In genomic region chr5:149618581-149619248, GRCh38 we compare ENCODE assay signal across 8 cellular contexts. TPM values are rescaled to one million over a fixed set of nuclear protein-coding genes. Genes with fewer than 3 reads are reported as not detected.
DNase-seq lines count a peak whose midpoint lies in the region; ATAC-seq, FAIRE-seq and TF ChIP-seq lines count a peak whose summit lies in the region.

No MANE protein-coding gene starts in this region.

- peak; percentile 96 for TF ChIP-seq CTCF in foreskin keratinocyte (conservative IDR thresholded peaks at IDR 0.05)
- peak; percentile 15 to 38 (median 34) for TF ChIP-seq CTCF in pancreas (IDR thresholded peaks at IDR 0.05)

- DNase-seq in Right ventricle myocardium inferior (ENCODE audit: missing footprints) (no peak), cardiac septum (ENCODE audit: low spot score) (no peak), H7 (peak; percentile 80), NCI-H146 treated with DMSO at 0.1 percent for 48 hours (lab: John Stamatoyannopoulos, UW; ENCODE audit: unreplicated experiment) (peak; percentile 23), foreskin keratinocyte (peak; percentile 98 to 99), pancreas (peak in 1 of 6 donors; percentile 29), occipital lobe (lab: John Stamatoyannopoulos, UW) (no peak)
- DNase-seq in activated CD4-positive, alpha-beta T cell treated with anti-CD3 and anti-CD28 coated beads, Interleukin-2, amount 50 U/mL, for 48 hours: peak; percentile 22 to 41

- peak; percentile 45 for ATAC-seq in Right ventricle myocardium inferior
- peak; percentile 95 for ATAC-seq in foreskin keratinocyte
- peak; percentile 54 to 79 (median 77) for ATAC-seq in pancreas

- H3K36me3 ChIP-seq in H7 (replicated peaks; ENCODE audit: control insufficient read depth, insufficient read depth, low read length): no peaks in the 10 kb centered on the region
- peaks cover 0 to 17% (median 3%) of the 10 kb centered on the region in 3 donors for H3K36me3 ChIP-seq in pancreas

- no peak overlapping the region for H3K4me3 ChIP-seq in H7 (ENCODE audit: insufficient read depth, low read depth, low read length)
- no peak overlapping the region for H3K4me3 ChIP-seq in pancreas

- peaks cover 14% of the 10 kb centered on the region for H3K4me1 ChIP-seq in foreskin keratinocyte
- peaks cover 0 to 13% (median 0%) of the 10 kb centered on the region in 3 donors for H3K4me1 ChIP-seq in pancreas

- 52 to 59% methylated on average over 9 of the region's 9 CpGs for WGBS in pancreas, 2 donors

- intact Hi-C loops in Right ventricle myocardium inferior (cut with DNase I) (loop anchor here (2.0 to 5.0 kb wide), 2 partner anchors 36 to 176 kb away; no protein-coding TSS in a partner anchor), cardiac septum (cut with DNase I) (loop anchor here (5.0 kb wide), 3 partner anchors 36 to 176 kb away; partner anchors contain the start of gene ARHGEF37), pancreas (cut with DNase I) (no loop called here)

- no peaks in the 10 kb centered on the region for H3K9me3 ChIP-seq in pancreas

- FAIRE-seq in pancreas (lab: Jason Lieb, UNC): no peak

- peak overlapping the region; percentile 93 for H3K27ac ChIP-seq in foreskin keratinocyte
- H3K27ac ChIP-seq in pancreas: no peak overlapping the region

- H3K27me3 ChIP-seq in H7 (ENCODE audit: control insufficient read depth, insufficient read depth, low read length): no peaks in the 10 kb centered on the region
- no peaks in the 10 kb centered on the region for H3K27me3 ChIP-seq in foreskin keratinocyte
- no peaks in the 10 kb centered on the region for H3K27me3 ChIP-seq in pancreas

RNA-seq across cellular contexts. Expression of gene ARHGEF37, which starts 37.4 kb away (rescaled TPM):
- 32.2 TPM for total RNA-seq in Right ventricle myocardium inferior
- 15.8 TPM for total RNA-seq in cardiac septum
- total RNA-seq in H7 (2014; rRNA removed; shearing (Covaris generic)): 0.14 and 0.26 TPM in 2 replicates
- total RNA-seq in foreskin keratinocyte: 2.6 and 2.7 TPM in 2 replicates
- 0.96 and 1.2 TPM in 2 replicates for polyA plus RNA-seq in foreskin keratinocyte
- 10 to 100 TPM in 1 of 6 donors, 1 to 10 TPM in 5; 7.6 to 13.6 (median 9.7) TPM for total RNA-seq in pancreas
- 1 to 10 TPM; 5.7 to 7.8 TPM for polyA plus RNA-seq in pancreas
- total RNA-seq in occipital lobe: 1.4 TPM

Comparison
In these comparisons a context has a peak if more than half of its experiments do, and no peak if none do; other contexts are left out.
1. ATAC-seq: peak in every context shown above with its lines; median percentile 95 in foreskin keratinocyte; 77 in pancreas; 45 in Right ventricle myocardium inferior.
2. DNase-seq: peak in H7 (single experiment), NCI-H146 treated with DMSO at 0.1 percent for 48 hours (single experiment), activated CD4-positive, alpha-beta T cell treated with anti-CD3 and anti-CD28 coated beads, Interleukin-2, amount 50 U/mL, for 48 hours (2 of 2) and foreskin keratinocyte (2 of 2); none in Right ventricle myocardium inferior (single experiment), cardiac septum (single experiment) and occipital lobe (single experiment).
3. intact Hi-C loops: an anchor here in Right ventricle myocardium inferior (2.0 to 5.0 kb wide) and cardiac septum (5.0 kb wide); none called in pancreas.